2 cellular contexts compared by ENCODE assay signal in the genomic region with DNA sequence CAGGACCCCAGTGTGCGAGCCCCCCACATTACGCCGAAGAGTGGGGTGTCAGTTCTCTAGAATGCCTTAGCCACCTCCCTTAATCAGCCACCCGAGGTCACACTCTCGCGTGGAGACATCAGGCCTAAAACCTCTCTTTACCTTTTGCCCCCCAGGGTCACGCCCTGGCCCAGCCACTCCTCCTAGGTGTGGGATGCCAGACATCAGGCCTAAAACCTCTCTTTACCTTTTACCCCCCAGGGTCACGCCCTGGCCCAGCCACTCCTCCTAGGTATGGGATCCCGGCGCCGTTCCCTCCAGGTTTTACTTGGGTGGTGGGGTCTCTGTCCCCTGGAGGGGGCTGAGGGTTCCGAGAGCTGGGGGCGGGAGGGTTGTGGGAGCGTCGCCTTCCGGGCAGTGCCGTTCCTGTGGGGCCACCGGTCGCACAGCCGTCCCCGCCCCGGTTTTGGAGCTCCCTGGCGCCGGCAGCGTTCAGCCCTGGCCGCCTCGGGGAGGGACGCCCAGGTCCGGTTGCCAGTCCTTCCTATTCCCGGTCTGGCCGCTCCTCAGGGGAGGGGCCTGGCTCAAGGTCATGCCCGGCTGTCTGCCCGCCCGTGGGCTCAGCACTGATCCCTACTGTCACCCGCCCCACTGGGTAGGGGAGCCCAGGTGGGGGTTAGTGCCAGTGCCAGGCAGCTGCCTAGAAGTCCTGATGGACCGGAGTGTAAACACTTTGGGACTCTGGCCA.
TF ChIP-seq lines count a peak whose summit lies in the region.

No MANE protein-coding gene starts in this region.

TF ChIP-seq in SK-N-SH, 30 proteins besides CTCF, POLR2A, EP300 and RAD21:
- TF ChIP-seq, protein P1, sequence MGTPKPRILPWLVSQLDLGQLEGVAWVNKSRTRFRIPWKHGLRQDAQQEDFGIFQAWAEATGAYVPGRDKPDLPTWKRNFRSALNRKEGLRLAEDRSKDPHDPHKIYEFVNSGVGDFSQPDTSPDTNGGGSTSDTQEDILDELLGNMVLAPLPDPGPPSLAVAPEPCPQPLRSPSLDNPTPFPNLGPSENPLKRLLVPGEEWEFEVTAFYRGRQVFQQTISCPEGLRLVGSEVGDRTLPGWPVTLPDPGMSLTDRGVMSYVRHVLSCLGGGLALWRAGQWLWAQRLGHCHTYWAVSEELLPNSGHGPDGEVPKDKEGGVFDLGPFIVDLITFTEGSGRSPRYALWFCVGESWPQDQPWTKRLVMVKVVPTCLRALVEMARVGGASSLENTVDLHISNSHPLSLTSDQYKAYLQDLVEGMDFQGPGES (IDR thresholded peaks at IDR 0.05; ENCODE audit: low read depth, low read length): no peak
- TF ChIP-seq MXI1 (IDR thresholded peaks at IDR 0.05; ENCODE audit: low read depth, low read length) (0 out of 2 replicates have a peak, but pooled peaks have one; percentile 25), YY1 (IDR thresholded peaks at IDR 0.05; ENCODE audit: low read depth) (no peak), NFIC (IDR thresholded peaks at IDR 0.05; ENCODE audit: borderline replicate concordance) (no peak), CHD2 (IDR thresholded peaks at IDR 0.05; ENCODE audit: low read length, partially characterized antibody) (no peak), RFX5 (IDR thresholded peaks at IDR 0.05; ENCODE audit: low read length) (no peak), TCF12 (IDR thresholded peaks at IDR 0.05) (no peak)
TF ChIP-seq in SK-N-SH: peak in this region for 1.

TF ChIP-seq in H1, 55 proteins besides CTCF, POLR2A, EP300 and RAD21:
- TF ChIP-seq RXRA (IDR thresholded peaks at IDR 0.05; ENCODE audit: insufficient read depth, low read depth, low read length) (no peak), ATF2 (IDR thresholded peaks at IDR 0.05; ENCODE audit: low read length) (no peak), ASH2L (IDR thresholded peaks at IDR 0.05; ENCODE audit: low read length) (peak; percentile 1), CBX8 (IDR thresholded peaks at IDR 0.05; ENCODE audit: borderline replicate concordance, low read depth, low read length) (no peak), RNF2 (IDR thresholded peaks at IDR 0.05; ENCODE audit: borderline replicate concordance, low read depth, low read length, missing control alignments, poor library complexity, severe bottlenecking) (no peak), E2F6 (IDR thresholded peaks at IDR 0.05) (no peak), NRF1 (IDR thresholded peaks at IDR 0.05; ENCODE audit: low read depth, low read length) (no peak), BACH1 (IDR thresholded peaks at IDR 0.05; ENCODE audit: low read length) (peak; percentile 49; the same call in 1 of the 2 replicates), MAFK (IDR thresholded peaks at IDR 0.05; ENCODE audit: low read depth, low read length) (no peak), SP4 (IDR thresholded peaks at IDR 0.05; ENCODE audit: low read length) (no peak), TEAD4 (IDR thresholded peaks at IDR 0.05; ENCODE audit: low read depth, low read length) (no peak), SIN3A (conservative IDR thresholded peaks at IDR 0.05 in 1 of 2, IDR thresholded peaks at IDR 0.05 in 1 of 2; ENCODE audit: low read depth in 1 of 2, low read length in 2 of 2) (no peak), TBP (IDR thresholded peaks at IDR 0.05; ENCODE audit: low read depth, low read length) (no peak), SP2 (IDR thresholded peaks at IDR 0.05; ENCODE audit: low read length) (no peak), CHD2 (IDR thresholded peaks at IDR 0.05; ENCODE audit: low read length) (no peak), RBBP5 (IDR thresholded peaks at IDR 0.05; ENCODE audit: borderline replicate concordance, low read depth, low read length) (no peak), SAP30 (IDR thresholded peaks at IDR 0.05; ENCODE audit: insufficient read depth, insufficient replicate concordance, low read length) (peak; percentile 33), NANOG (IDR thresholded peaks at IDR 0.05; ENCODE audit: insufficient read depth, low read depth, low read length, poor library complexity, severe bottlenecking) (no peak), USF2 (IDR thresholded peaks at IDR 0.05; ENCODE audit: low read length) (no peak)
